8 cellular contexts compared by ENCODE assay signal in the genomic region with DNA sequence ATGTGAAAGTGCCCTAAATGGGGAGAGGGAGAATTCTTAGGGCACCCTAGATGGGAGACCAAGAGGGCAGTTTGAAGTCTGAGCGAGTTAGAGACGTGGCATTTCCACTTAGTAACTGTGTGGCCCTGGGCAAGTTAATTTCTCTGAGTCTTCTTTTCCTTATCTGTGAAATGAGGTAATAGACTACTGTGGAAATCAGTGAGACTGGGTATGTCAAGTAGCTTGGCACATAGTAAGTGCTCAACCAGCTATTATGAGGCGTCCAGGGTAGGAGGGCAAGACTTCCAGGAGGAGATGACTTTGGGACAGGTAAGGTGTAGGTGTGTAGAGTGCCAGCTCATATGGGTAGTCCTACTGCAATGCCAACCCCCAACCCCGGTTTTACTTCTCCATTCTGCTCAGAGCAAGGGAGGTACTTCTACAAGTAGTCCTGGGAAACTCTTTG. TPM values are rescaled to one million over a fixed set of nuclear protein-coding genes. Genes with fewer than 3 reads are reported as not detected.
DNase-seq lines count a peak whose midpoint lies in the region; ATAC-seq and TF ChIP-seq lines count a peak whose summit lies in the region.

No MANE protein-coding gene starts in this region.

- H3K27ac Mint-ChIP-seq in activated CD8-positive, alpha-beta T cell treated with anti-CD3 and anti-CD28 coated beads for 36 hours = peak overlapping the region; percentile 97
- H3K27ac Mint-ChIP-seq in glutamatergic neuron (ENCODE audit: unreplicated experiment) = no peak overlapping the region

- peak overlapping the region; percentile 83 to 94 (median 92) for H3K4me3 ChIP-seq in skeletal muscle tissue (ENCODE audit: low read length in 3 of 3)

- no peaks in the 10 kb centered on the region for H3K36me3 ChIP-seq in skeletal muscle tissue (ENCODE audit: control insufficient read depth in 3 of 3, insufficient read depth in 3 of 3, low read length in 3 of 3)

- H3K4me1 ChIP-seq in skeletal muscle tissue (ENCODE audit: control insufficient read depth in 3 of 3, insufficient read depth in 3 of 3, low read length in 3 of 3) = peaks cover 15 to 17% (median 16%) of the 10 kb centered on the region in 3 donors

- H3K4me1 Mint-ChIP-seq in activated CD8-positive, alpha-beta T cell treated with anti-CD3 and anti-CD28 coated beads for 36 hours (ENCODE audit: low read depth) = peaks cover 50% of the 10 kb centered on the region
- H3K4me1 Mint-ChIP-seq in glutamatergic neuron (ENCODE audit: low read depth, unreplicated experiment) = peaks cover 11% of the 10 kb centered on the region

- H3K27me3 Mint-ChIP-seq in activated CD8-positive, alpha-beta T cell treated with anti-CD3 and anti-CD28 coated beads for 36 hours = no peaks in the 10 kb centered on the region
- peaks cover 2% of the 10 kb centered on the region for H3K27me3 Mint-ChIP-seq in glutamatergic neuron (ENCODE audit: unreplicated experiment)

- CTCF ChIA-PET in activated CD8-positive, alpha-beta T cell treated with anti-CD3 and anti-CD28 coated beads for 36 hours (lab: Charles Lee) = no interaction called here

- POLR2A ChIA-PET in activated CD8-positive, alpha-beta T cell treated with anti-CD3 and anti-CD28 coated beads for 36 hours (lab: Charles Lee) = interaction anchor here (0.9 to 1.0 kb wide), 3 partner anchors 11 to 33 kb away, joined by 3 to 4 read pairs (median 3); no protein-coding TSS in a partner anchor

- H3K9me3 ChIP-seq in skeletal muscle tissue (ENCODE audit: control insufficient read depth in 3 of 3, low read length in 3 of 3) = peaks cover 0 to 2% (median 0%) of the 10 kb centered on the region in 3 donors

- peak; percentile 64 for ATAC-seq in GM19025 (IDR thresholded peaks at IDR 0.05; ENCODE audit: low read depth, unreplicated experiment)
- peak; percentile 71 for ATAC-seq in HG03378 (IDR thresholded peaks at IDR 0.05; ENCODE audit: unreplicated experiment)
- peak; percentile 32 for ATAC-seq in activated CD8-positive, alpha-beta T cell treated with anti-CD3 and anti-CD28 coated beads for 36 hours

- intact Hi-C loops in activated CD8-positive, alpha-beta T cell treated with anti-CD3 and anti-CD28 coated beads for 36 hours (cut with micrococcal nuclease) = no loop called here

- H3K27me3 ChIP-seq in skeletal muscle tissue (ENCODE audit: control insufficient read depth in 3 of 3, insufficient read depth in 3 of 3, low read length in 3 of 3) = no peaks in the 10 kb centered on the region

- peak overlapping the region; percentile 80 to 85 (median 80) for H3K9ac ChIP-seq in skeletal muscle tissue (ENCODE audit: low read depth in 1 of 3, low read length in 3 of 3)

- peaks cover 9% of the 10 kb centered on the region for H3K9me3 Mint-ChIP-seq in activated CD8-positive, alpha-beta T cell treated with anti-CD3 and anti-CD28 coated beads for 36 hours
- peaks cover 15% of the 10 kb centered on the region for H3K9me3 Mint-ChIP-seq in glutamatergic neuron (ENCODE audit: unreplicated experiment)

- H3K4me3 Mint-ChIP-seq in activated CD8-positive, alpha-beta T cell treated with anti-CD3 and anti-CD28 coated beads for 36 hours = peak overlapping the region; percentile 98
- H3K4me3 Mint-ChIP-seq in glutamatergic neuron (ENCODE audit: unreplicated experiment) = peak overlapping the region; percentile 94

- H3K27ac ChIP-seq in skeletal muscle tissue (ENCODE audit: low read depth, low read length) = peak overlapping the region; percentile 47

- DNase-seq in AG20443 (ENCODE audit: low spot score) = peak; percentile 12
- peak; percentile 27 for DNase-seq in activated CD8-positive, alpha-beta T cell treated with anti-CD3 and anti-CD28 coated beads for 36 hours
- no peak for DNase-seq in glutamatergic neuron
- DNase-seq in cerebellum (ENCODE audit: low spot score) = no peak
- no peak for DNase-seq in NCI-H748 treated with DMSO at 0.1 percent for 48 hours (lab: John Stamatoyannopoulos, UW)

- no peak for TF ChIP-seq CTCF in activated CD8-positive, alpha-beta T cell treated with anti-CD3 and anti-CD28 coated beads for 36 hours (IDR thresholded peaks at IDR 0.05)
- no peak for TF ChIP-seq CTCF in glutamatergic neuron (IDR thresholded peaks at IDR 0.05; ENCODE audit: partially characterized antibody, unreplicated experiment)

- peaks cover 37% of the 10 kb centered on the region for H3K36me3 Mint-ChIP-seq in activated CD8-positive, alpha-beta T cell treated with anti-CD3 and anti-CD28 coated beads for 36 hours (ENCODE audit: low read depth)
- H3K36me3 Mint-ChIP-seq in glutamatergic neuron (ENCODE audit: unreplicated experiment) = no peaks in the 10 kb centered on the region

RNA-seq across cellular contexts. Expression of a gene that starts 0.8 kb away (rescaled TPM):
- total RNA-seq in activated CD8-positive, alpha-beta T cell treated with anti-CD3 and anti-CD28 coated beads for 36 hours = 10 to 100 TPM; 25.4 to 25.7 TPM
- 55.3 TPM for total RNA-seq in glutamatergic neuron (ENCODE audit: unreplicated experiment)
- total RNA-seq in skeletal muscle tissue = 10.4 TPM
- 57.4 TPM for total RNA-seq in cerebellum

Comparison
In these comparisons a context has a peak if more than half of its experiments do, and no peak if none do; other contexts are left out.
1. DNase-seq: peak in AG20443 (single experiment) and activated CD8-positive, alpha-beta T cell treated with anti-CD3 and anti-CD28 coated beads for 36 hours (single experiment); none in glutamatergic neuron (single experiment), cerebellum (single experiment) and NCI-H748 treated with DMSO at 0.1 percent for 48 hours (single experiment).
2. Peak in every context shown above with its lines, with median percentiles within 50 percentile points of each other: ATAC-seq.